ENCODE assay signal across 10 cellular contexts in the genomic region with DNA sequence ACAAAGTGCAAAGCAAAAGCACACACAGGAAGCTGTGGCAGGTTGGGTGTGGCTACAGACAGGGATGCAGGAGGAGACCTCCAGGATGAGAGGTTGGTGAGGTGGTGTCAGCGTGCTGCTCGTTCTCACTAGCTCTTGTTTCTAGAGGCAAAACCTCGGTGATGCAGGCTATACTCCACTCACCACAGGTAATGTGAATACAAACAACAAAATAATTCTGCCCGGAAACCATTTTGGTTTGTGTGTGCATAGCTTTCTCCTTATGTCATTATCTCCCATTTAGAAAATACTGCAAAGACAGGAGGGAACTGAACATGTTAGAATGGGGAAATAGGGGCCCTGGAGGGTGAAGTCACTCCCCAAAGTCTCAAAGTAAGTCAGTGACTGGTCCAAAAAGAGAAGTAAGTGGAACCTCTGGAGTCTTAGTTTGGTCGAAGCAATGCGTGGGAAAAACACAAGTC. TPM values are rescaled to one million over a fixed set of nuclear protein-coding genes. Genes with fewer than 3 reads are reported as not detected.
DNase-seq lines count a peak whose midpoint lies in the region; ATAC-seq lines count a peak whose summit lies in the region.
"Had no signal": no experiment of that assay in that cellular context is flagged by ENCODE, and none has a peak within 500 bp of the region (broad histone marks: within the 10 kb centered on the region; RNA-seq: fewer than 3 reads in every experiment).

No MANE protein-coding gene starts in this region.

- H3K27ac Mint-ChIP-seq in CD4-positive, CD25-positive, alpha-beta regulatory T cell, result peak overlapping the region; percentile 90 to 100 (median 94)

- peaks cover 55 to 100% (median 90%) of the 10 kb centered on the region in 4 donors for H3K4me1 Mint-ChIP-seq in CD4-positive, CD25-positive, alpha-beta regulatory T cell

- H3K4me3 ChIP-seq in CD4-positive, CD25-positive, alpha-beta regulatory T cell (ENCODE audit: low read depth, low read length), result peak overlapping the region; percentile 88

- no peaks in the 10 kb centered on the region for H3K9me3 Mint-ChIP-seq in CD4-positive, CD25-positive, alpha-beta regulatory T cell

- no peaks in the 10 kb centered on the region for H3K27me3 Mint-ChIP-seq in CD4-positive, CD25-positive, alpha-beta regulatory T cell

- peaks cover 31% of the 10 kb centered on the region for H3K36me3 Mint-ChIP-seq in CD4-positive, CD25-positive, alpha-beta regulatory T cell

- ATAC-seq in CD4-positive, CD25-positive, alpha-beta regulatory T cell (ENCODE audit: low read depth in 2 of 2), result peak; percentile 69 to 82
- ATAC-seq in HG02973 (IDR thresholded peaks at IDR 0.05; ENCODE audit: unreplicated experiment) (peak; percentile 27), left cardiac atrium (peak; percentile 48 to 52), HG02938 (IDR thresholded peaks at IDR 0.05; ENCODE audit: unreplicated experiment) (no peak)

- H3K36me3 ChIP-seq in CD4-positive, CD25-positive, alpha-beta regulatory T cell (ENCODE audit: control insufficient read depth, insufficient read depth, low read length), result peaks cover 6% of the 10 kb centered on the region

- H3K4me1 ChIP-seq in CD4-positive, CD25-positive, alpha-beta regulatory T cell (ENCODE audit: control insufficient read depth, insufficient read depth, low read length, poor library complexity, severe bottlenecking), result peaks cover 97% of the 10 kb centered on the region

- H3K27ac ChIP-seq in CD4-positive, CD25-positive, alpha-beta regulatory T cell (ENCODE audit: insufficient read depth, low read length, poor library complexity, severe bottlenecking), result peak overlapping the region; percentile 94

- H3K4me3 Mint-ChIP-seq in CD4-positive, CD25-positive, alpha-beta regulatory T cell, result peak overlapping the region; percentile 89 to 99 (median 96)

- H3K9me3 ChIP-seq in CD4-positive, CD25-positive, alpha-beta regulatory T cell (ENCODE audit: control insufficient read depth in 2 of 2, low read length in 2 of 2), result no peaks in the 10 kb centered on the region

- H3K27me3 ChIP-seq in CD4-positive, CD25-positive, alpha-beta regulatory T cell (ENCODE audit: control insufficient read depth, insufficient read depth, low read length), result no peaks in the 10 kb centered on the region

- peak; percentile 37 to 91 (median 70) for DNase-seq in CD4-positive, CD25-positive, alpha-beta regulatory T cell
- peak; percentile 62 for DNase-seq in T-helper 22 cell (ENCODE audit: low read depth)
- no peak for DNase-seq in left cardiac atrium
- DNase-seq in amniotic stem cell (lab: John Stamatoyannopoulos, UW), result no peak
- no peak for DNase-seq in EL
- no peak for DNase-seq in NCI-H146 treated with DMSO at 0.1 percent for 48 hours (lab: John Stamatoyannopoulos, UW; ENCODE audit: unreplicated experiment)
- DNase-seq: islet precursor cell had no signal

- intact Hi-C loops in left cardiac atrium (cut with DNase I), result no loop called here

RNA-seq across cellular contexts. Expression of gene LCP1, which starts 9.4 kb away (rescaled TPM):
- 516 TPM for total RNA-seq in CD4-positive, CD25-positive, alpha-beta regulatory T cell
- polyA plus RNA-seq in CD4-positive, CD25-positive, alpha-beta regulatory T cell, result 1,000 to 10,000 TPM in 3 of 4 donors, 100 to 1,000 TPM in 1; 831 to 1,155 (median 1,047) TPM
- 10 to 100 TPM; 31.4 to 62.1 TPM for total RNA-seq in left cardiac atrium
- total RNA-seq: G401 had no signal

RNA-seq across cellular contexts. Expression of gene LRRC63, which starts 39.2 kb away (rescaled TPM):
- 0.20 TPM for total RNA-seq in CD4-positive, CD25-positive, alpha-beta regulatory T cell
- under 1 TPM; 0.12 to 0.49 (median 0.18) TPM for polyA plus RNA-seq in CD4-positive, CD25-positive, alpha-beta regulatory T cell
- under 1 TPM in 1 of 2 donors, not detected in 1; 0.15 TPM for total RNA-seq in left cardiac atrium
- total RNA-seq: G401 had no signal

Comparison
In these comparisons a context has a peak if more than half of its experiments do, and no peak if none do; other contexts are left out.
1. DNase-seq: peak in CD4-positive, CD25-positive, alpha-beta regulatory T cell (3 of 3) and T-helper 22 cell (single experiment); none in left cardiac atrium (single experiment), amniotic stem cell (single experiment), EL (single experiment) and NCI-H146 treated with DMSO at 0.1 percent for 48 hours (single experiment).